In the genomic region with DNA sequence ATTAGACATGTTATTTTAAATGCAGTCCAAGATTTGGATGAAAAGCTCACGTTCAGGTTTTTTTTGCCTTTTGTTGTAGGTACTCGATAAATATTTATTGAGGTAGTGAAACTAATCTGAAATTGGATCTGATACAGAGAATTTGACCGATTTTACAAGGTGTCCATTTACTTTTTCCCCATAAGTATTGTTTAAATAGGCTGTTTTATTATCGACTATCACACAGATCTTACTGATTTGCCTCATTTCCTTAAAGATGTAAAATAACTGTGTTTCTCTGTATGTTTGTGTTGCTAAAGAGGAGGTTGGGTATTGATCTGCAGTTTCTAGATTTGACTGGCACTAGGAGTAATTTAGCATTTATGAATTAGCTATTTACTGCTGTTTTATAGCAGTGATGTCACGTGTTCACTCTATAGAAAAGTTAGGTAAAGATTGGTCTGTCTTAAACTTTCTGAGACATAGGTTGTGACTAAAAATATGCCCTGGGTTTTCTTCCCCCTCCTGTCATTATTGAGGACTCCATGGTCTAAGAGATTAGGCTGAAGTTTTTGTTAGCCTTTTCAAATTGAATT, we compare ENCODE assay signal across 11 cellular contexts. TPM values are rescaled to one million over a fixed set of nuclear protein-coding genes. Genes with fewer than 3 reads are reported as not detected.
A peak's percentile ranks its signal among the peaks of the same experiment; 100 is the strongest.
DNase-seq lines count a peak whose midpoint lies in the region; ATAC-seq and TF ChIP-seq lines count a peak whose summit lies in the region.
"Had no signal": no experiment of that assay in that cellular context is flagged by ENCODE, and none has a peak within 500 bp of the region (broad histone marks: within the 10 kb centered on the region; RNA-seq: fewer than 3 reads in every experiment).

No MANE protein-coding gene starts in this region.

- H3K36me3 ChIP-seq in SK-N-SH (replicated peaks in 1 of 2; ENCODE audit: control insufficient read depth in 1 of 2, insufficient read depth in 2 of 2, low read length in 1 of 2), result peaks cover 3 to 5% of the 10 kb centered on the region in 2 experiments
- no peaks in the 10 kb centered on the region for H3K36me3 ChIP-seq in iPS-20b (ENCODE audit: insufficient read depth, low read depth, low read length)

- H3K27ac Mint-ChIP-seq in activated CD8-positive, alpha-beta T cell treated with anti-CD3 and anti-CD28 coated beads for 36 hours, result peak overlapping the region; percentile 97
- peak overlapping the region; percentile 25 for H3K27ac Mint-ChIP-seq in stimulated activated naive B cell treated with anti-CD40 and anti-IgM and Interleukin-4, amounts not matched to agents 10 μg/mL and 1 μg/mL and 100 μg/mL, for 72 hours

- no peaks in the 10 kb centered on the region for H3K27me3 ChIP-seq in SK-N-SH (ENCODE audit: insufficient read depth)
- H3K27me3 ChIP-seq in iPS-20b (ENCODE audit: insufficient read depth, low read length), result no peaks in the 10 kb centered on the region

- peaks cover 51% of the 10 kb centered on the region for H3K4me1 Mint-ChIP-seq in activated CD8-positive, alpha-beta T cell treated with anti-CD3 and anti-CD28 coated beads for 36 hours (ENCODE audit: low read depth)
- peaks cover 22 to 53% of the 10 kb centered on the region in 2 donors for H3K4me1 Mint-ChIP-seq in stimulated activated naive B cell treated with anti-CD40 and anti-IgM and Interleukin-4, amounts not matched to agents 10 μg/mL and 1 μg/mL and 100 μg/mL, for 72 hours

- CTCF ChIA-PET in SK-N-SH (lab: Yijun Ruan, JAX), result interaction anchor here (0.6 to 1.0 kb wide), 3 partner anchors 9 to 1159 kb away, joined by 3 read pairs; no protein-coding TSS in a partner anchor
- CTCF ChIA-PET in activated CD8-positive, alpha-beta T cell treated with anti-CD3 and anti-CD28 coated beads for 36 hours (lab: Charles Lee), result interaction anchor here (1.8 to 1.9 kb wide), 2 partner anchors 25 to 255 kb away, joined by 5 to 9 read pairs; no protein-coding TSS in a partner anchor

- no peaks in the 10 kb centered on the region for H3K9me3 ChIP-seq in SK-N-SH
- no peaks in the 10 kb centered on the region for H3K9me3 ChIP-seq in iPS-20b (ENCODE audit: insufficient read depth, low read depth, low read length)

- 0 out of 4 replicates have a peak overlapping the region, but pooled peaks of 1 of the 2 experiments have one; percentile 17 for H3K27ac ChIP-seq in SK-N-SH (ENCODE audit: low read depth in 2 of 2, low read length in 1 of 2)
- no peak overlapping the region for H3K27ac ChIP-seq in iPS-20b (ENCODE audit: low read length)
- H3K27ac ChIP-seq: 22Rv1 had no signal

- no peak overlapping the region for H2AFZ ChIP-seq in SK-N-SH (ENCODE audit: low read depth)

- H4K20me1 ChIP-seq in SK-N-SH (ENCODE audit: insufficient read depth), result peaks cover 75% of the 10 kb centered on the region

- H3K36me3 Mint-ChIP-seq in activated CD8-positive, alpha-beta T cell treated with anti-CD3 and anti-CD28 coated beads for 36 hours (ENCODE audit: low read depth), result peaks cover 61% of the 10 kb centered on the region
- peaks cover 13 to 28% of the 10 kb centered on the region in 2 donors for H3K36me3 Mint-ChIP-seq in stimulated activated naive B cell treated with anti-CD40 and anti-IgM and Interleukin-4, amounts not matched to agents 10 μg/mL and 1 μg/mL and 100 μg/mL, for 72 hours

- no peak for TF ChIP-seq CTCF in SK-N-SH (IDR thresholded peaks at IDR 0.05)
- TF ChIP-seq CTCF in activated CD8-positive, alpha-beta T cell treated with anti-CD3 and anti-CD28 coated beads for 36 hours (IDR thresholded peaks at IDR 0.05), result no peak

- intact Hi-C loops in activated CD8-positive, alpha-beta T cell treated with anti-CD3 and anti-CD28 coated beads for 36 hours (cut with micrococcal nuclease), result loop anchor here (5.0 to 10.0 kb wide), 4 partner anchors 33 to 249 kb away; partner anchors contain the start of gene NUP107

- ATAC-seq in SK-N-SH treated with all-trans-retinoic acid at 6 μM for 48 hours, result no peak
- no peak for ATAC-seq in activated CD8-positive, alpha-beta T cell treated with anti-CD3 and anti-CD28 coated beads for 36 hours
- no peak for ATAC-seq in stimulated activated naive B cell treated with anti-CD40 and anti-IgM and Interleukin-4, amounts not matched to agents 10 μg/mL and 1 μg/mL and 100 μg/mL, for 72 hours (replicated peaks)

- H3K27me3 Mint-ChIP-seq in activated CD8-positive, alpha-beta T cell treated with anti-CD3 and anti-CD28 coated beads for 36 hours, result no peaks in the 10 kb centered on the region
- H3K27me3 Mint-ChIP-seq in stimulated activated naive B cell treated with anti-CD40 and anti-IgM and Interleukin-4, amounts not matched to agents 10 μg/mL and 1 μg/mL and 100 μg/mL, for 72 hours, result no peaks in the 10 kb centered on the region

- H3K4me2 ChIP-seq in SK-N-SH, result peak overlapping the region; percentile 74

- no peak for DNase-seq in SK-N-SH
- no peak for DNase-seq in activated CD8-positive, alpha-beta T cell treated with anti-CD3 and anti-CD28 coated beads for 36 hours
- no peak for DNase-seq in stimulated activated naive B cell treated with anti-CD40 and anti-IgM and Interleukin-4, amounts not matched to agents 10 μg/mL and 1 μg/mL and 100 μg/mL, for 72 hours
- DNase-seq in central memory CD4-positive, alpha-beta T cell, result no peak
- DNase-seq in AG20443 (ENCODE audit: low spot score), result no peak
- no peak for DNase-seq in UCSD-AML1 (lab: John Stamatoyannopoulos, UW; ENCODE audit: unreplicated experiment)
- DNase-seq: effector CD8-positive, alpha-beta T cell; small intestine had no signal

- H3K9ac ChIP-seq in SK-N-SH (0 out of 2 replicates have a peak overlapping the region, but pooled peaks have one; percentile 13), iPS-20b (ENCODE audit: low read depth, low read length) (peak overlapping the region; percentile 23)

- WGBS in SK-N-SH (ENCODE audit: low lambda C conversion rate), result 72% methylated on average over 5 of the region's 5 CpGs

- H3K9me3 Mint-ChIP-seq in activated CD8-positive, alpha-beta T cell treated with anti-CD3 and anti-CD28 coated beads for 36 hours, result no peaks in the 10 kb centered on the region
- H3K9me3 Mint-ChIP-seq in stimulated activated naive B cell treated with anti-CD40 and anti-IgM and Interleukin-4, amounts not matched to agents 10 μg/mL and 1 μg/mL and 100 μg/mL, for 72 hours, result no peaks in the 10 kb centered on the region

- H3K4me1 ChIP-seq in SK-N-SH (ENCODE audit: control insufficient read depth in 1 of 2, insufficient read depth in 2 of 2, low read depth in 1 of 2, low read length in 1 of 2), result peaks cover 8 to 17% of the 10 kb centered on the region in 2 experiments; a peak in 3 of 4 replicates
- H3K4me1 ChIP-seq in iPS-20b (ENCODE audit: insufficient read depth, low read length), result peaks cover 19% of the 10 kb centered on the region

- no peak for TF ChIP-seq EP300 in SK-N-SH (IDR thresholded peaks at IDR 0.05; ENCODE audit: borderline replicate concordance in 1 of 2, low read depth in 1 of 2, low read length in 1 of 2)

- peak overlapping the region; percentile 98 for H3K4me3 Mint-ChIP-seq in activated CD8-positive, alpha-beta T cell treated with anti-CD3 and anti-CD28 coated beads for 36 hours
- H3K4me3 Mint-ChIP-seq in stimulated activated naive B cell treated with anti-CD40 and anti-IgM and Interleukin-4, amounts not matched to agents 10 μg/mL and 1 μg/mL and 100 μg/mL, for 72 hours, result peak overlapping the region; percentile 69 to 73

- H3F3A ChIP-seq in SK-N-SH (replicated peaks; ENCODE audit: insufficient read depth), result peaks cover 36% of the 10 kb centered on the region

- no peak for TF ChIP-seq RAD21 in SK-N-SH (IDR thresholded peaks at IDR 0.05; ENCODE audit: low read length)

- H3K9me2 ChIP-seq in SK-N-SH, result no peaks in the 10 kb centered on the region

- peaks cover 80% of the 10 kb centered on the region for H3K79me2 ChIP-seq in SK-N-SH (ENCODE audit: insufficient read depth)

- POLR2A ChIA-PET in SK-N-SH (lab: Yijun Ruan, JAX), result no interaction called here
- POLR2A ChIA-PET in activated CD8-positive, alpha-beta T cell treated with anti-CD3 and anti-CD28 coated beads for 36 hours (lab: Charles Lee), result interaction anchor here (0.8 to 5.8 kb wide), 5 partner anchors 8 to 241 kb away, joined by 3 to 33 read pairs (median 5); no protein-coding TSS in a partner anchor

- H3K4me3 ChIP-seq in SK-N-SH (ENCODE audit: low read depth in 2 of 2, low read length in 1 of 2), result no peak overlapping the region; a peak in 1 of 4 replicates
- 0 out of 2 replicates have a peak overlapping the region, but pooled peaks have one; percentile 16 for H3K4me3 ChIP-seq in iPS-20b (ENCODE audit: low read length)

TF ChIP-seq in SK-N-SH, 30 proteins besides CTCF, POLR2A, EP300 and RAD21:
- no peak for TF ChIP-seq TAF1 (IDR thresholded peaks at IDR 0.05; ENCODE audit: borderline replicate concordance, low read depth, low read length)
- TF ChIP-seq FOXM1 (IDR thresholded peaks at IDR 0.05; ENCODE audit: low read depth), result no peak
TF ChIP-seq in SK-N-SH: peak in this region for 0.

TF ChIP-seq in SK-N-SH treated with all-trans-retinoic acid at 6 μM for 48 hours, 23 proteins besides CTCF, POLR2A, EP300 and RAD21 (continues in another document):
- TF ChIP-seq GLIS3 (CRISPR knock-in tag; IDR thresholded peaks at IDR 0.05), result no peak
- TF ChIP-seq ZFP3 (CRISPR knock-in tag; IDR thresholded peaks at IDR 0.05), result no peak
- TF ChIP-seq CSDC2 (CRISPR knock-in tag; IDR thresholded peaks at IDR 0.05), result no peak
- no peak for TF ChIP-seq SNAI2 (CRISPR knock-in tag; IDR thresholded peaks at IDR 0.05)
- no peak for TF ChIP-seq BACH2 (CRISPR knock-in tag; IDR thresholded peaks at IDR 0.05; ENCODE audit: borderline replicate concordance)
- no peak for TF ChIP-seq OSR1 (CRISPR knock-in tag; IDR thresholded peaks at IDR 0.05)
- TF ChIP-seq, protein P1, sequence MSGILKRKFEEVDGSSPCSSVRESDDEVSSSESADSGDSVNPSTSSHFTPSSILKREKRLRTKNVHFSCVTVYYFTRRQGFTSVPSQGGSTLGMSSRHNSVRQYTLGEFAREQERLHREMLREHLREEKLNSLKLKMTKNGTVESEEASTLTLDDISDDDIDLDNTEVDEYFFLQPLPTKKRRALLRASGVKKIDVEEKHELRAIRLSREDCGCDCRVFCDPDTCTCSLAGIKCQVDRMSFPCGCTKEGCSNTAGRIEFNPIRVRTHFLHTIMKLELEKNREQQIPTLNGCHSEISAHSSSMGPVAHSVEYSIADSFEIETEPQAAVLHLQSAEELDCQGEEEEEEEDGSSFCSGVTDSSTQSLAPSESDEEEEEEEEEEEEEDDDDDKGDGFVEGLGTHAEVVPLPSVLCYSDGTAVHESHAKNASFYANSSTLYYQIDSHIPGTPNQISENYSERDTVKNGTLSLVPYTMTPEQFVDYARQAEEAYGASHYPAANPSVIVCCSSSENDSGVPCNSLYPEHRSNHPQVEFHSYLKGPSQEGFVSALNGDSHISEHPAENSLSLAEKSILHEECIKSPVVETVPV (CRISPR knock-in tag; IDR thresholded peaks at IDR 0.05), result no peak

RNA-seq across cellular contexts. Expression of gene RAP1B, which starts 3.5 kb away (rescaled TPM):
- 128 and 140 TPM in 2 replicates for polyA plus RNA-seq in SK-N-SH (2012; rRNA removed)
- 185 and 241 TPM in 2 replicates for polyA plus RNA-seq in SK-N-SH (2012; cell fraction: cytosol; rRNA removed)
- polyA plus RNA-seq in SK-N-SH (2012; cell fraction: nucleus; rRNA removed), result 44.7 and 80.8 TPM in 2 replicates
- 100 to 1,000 TPM; 187 to 192 TPM for total RNA-seq in activated CD8-positive, alpha-beta T cell treated with anti-CD3 and anti-CD28 coated beads for 36 hours
